9 cellular contexts compared by ENCODE assay signal in the genomic region with DNA sequence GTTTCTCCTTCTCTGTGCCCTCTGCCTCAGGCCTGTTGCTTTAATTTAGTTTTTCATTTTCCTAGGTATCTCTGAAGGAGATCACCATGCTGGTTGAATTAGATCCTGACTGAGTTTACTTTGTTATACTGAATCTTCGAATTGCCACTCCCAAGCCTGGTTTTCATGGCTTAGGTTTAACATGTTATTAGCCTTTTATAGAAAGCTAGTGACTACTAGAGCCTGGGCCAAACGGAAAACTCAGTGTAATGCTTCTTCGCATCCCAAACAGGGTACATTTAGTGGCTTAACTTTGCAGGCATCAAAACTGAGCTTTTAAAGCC. TPM values are rescaled to one million over a fixed set of nuclear protein-coding genes. Genes with fewer than 3 reads are reported as not detected.
DNase-seq lines count a peak whose midpoint lies in the region; ATAC-seq and TF ChIP-seq lines count a peak whose summit lies in the region.
"Had no signal": no experiment of that assay in that cellular context is flagged by ENCODE, and none has a peak within 500 bp of the region (broad histone marks: within the 10 kb centered on the region; RNA-seq: fewer than 3 reads in every experiment).

No MANE protein-coding gene starts in this region.

- no peak for DNase-seq in CD4-positive, alpha-beta T cell
- DNase-seq in NB4 (ENCODE audit: low read depth) (no peak), neuronal stem cell (ENCODE audit: low spot score) (no peak), omental fat pad (ENCODE audit: low spot score) (no peak), D341Med (ENCODE audit: low spot score) (no peak), NCI-H774 (lab: John Stamatoyannopoulos, UW) (no peak)
- DNase-seq: SHP77 had no signal

- no peak overlapping the region for H2AK5ac ChIP-seq in neuronal stem cell (ENCODE audit: low read depth, low read length)

- POLR2A ChIA-PET in CD4-positive, alpha-beta T cell (lab: Charles Lee), result interaction anchor here (0.6 to 1.8 kb wide), 3 partner anchors 16 to 82 kb away, joined by 3 to 6 read pairs (median 4); partner anchors contain the start of gene THAP7

- no CpG with 5 or more reads among the region's 3 CpGs for WGBS in neuronal stem cell (ENCODE audit: extremely low coverage in 2 of 2, insufficient read length in 2 of 2, insufficient replicate concordance in 1 of 2), 2 donors

- H3K27me3 Mint-ChIP-seq in CD4-positive, alpha-beta T cell, result no peaks in the 10 kb centered on the region

- ATAC-seq in CD4-positive, alpha-beta T cell (ENCODE audit: poor library complexity), result no peak
- no peak for ATAC-seq in omental fat pad (ENCODE audit: low FRiP score)
- no peak for ATAC-seq in GM21786 (IDR thresholded peaks at IDR 0.05; ENCODE audit: unreplicated experiment)

- H3K9me3 Mint-ChIP-seq in CD4-positive, alpha-beta T cell, result no peaks in the 10 kb centered on the region

- TF ChIP-seq CTCF in CD4-positive, alpha-beta T cell (IDR thresholded peaks at IDR 0.05), result no peak
- no peak for TF ChIP-seq CTCF in NB4 (IDR thresholded peaks at IDR 0.05; ENCODE audit: low read depth, low read length)
- TF ChIP-seq CTCF in omental fat pad (IDR thresholded peaks at IDR 0.05), result no peak

- no peaks in the 10 kb centered on the region for H3K79me1 ChIP-seq in neuronal stem cell (ENCODE audit: low read depth, low read length)

- no peak overlapping the region for H2BK120ac ChIP-seq in neuronal stem cell (ENCODE audit: low read depth, low read length)

- TF ChIP-seq POLR2A in NB4 (IDR thresholded peaks at IDR 0.05; ENCODE audit: extremely low read depth, insufficient read length), result no peak

- H4K91ac ChIP-seq in neuronal stem cell (ENCODE audit: low read depth, low read length, poor library complexity), result no peak overlapping the region

- H3K27ac Mint-ChIP-seq in CD4-positive, alpha-beta T cell, result peak overlapping the region; percentile 55

- no peak overlapping the region for H3K23ac ChIP-seq in neuronal stem cell (ENCODE audit: low read depth, low read length, poor library complexity)

- peak overlapping the region; percentile 98 for H3K4me3 Mint-ChIP-seq in CD4-positive, alpha-beta T cell

- no peaks in the 10 kb centered on the region for H3K9me3 ChIP-seq in CD4-positive, alpha-beta T cell (ENCODE audit: control insufficient read depth, low read length)
- H3K9me3 ChIP-seq in endocrine pancreas (ENCODE audit: control insufficient read depth, low read length) (no peaks in the 10 kb centered on the region), neuronal stem cell (replicated peaks in 1 of 2; ENCODE audit: control insufficient read depth in 2 of 2, insufficient read depth in 1 of 2, low read depth in 1 of 2, low read length in 2 of 2) (no peaks in the 10 kb centered on the region)

- H3K36me3 ChIP-seq in endocrine pancreas (ENCODE audit: control insufficient read depth, insufficient read depth, low read length) (no peaks in the 10 kb centered on the region), neuronal stem cell (replicated peaks in 1 of 2; ENCODE audit: control insufficient read depth in 2 of 2, insufficient read depth in 2 of 2, low read length in 2 of 2) (peaks cover 1 to 59% of the 10 kb centered on the region in 2 donors)

- no peak overlapping the region for H3K4ac ChIP-seq in neuronal stem cell (ENCODE audit: low read length)

- no peak overlapping the region for H4K8ac ChIP-seq in neuronal stem cell (ENCODE audit: low read depth, low read length)

- H2BK15ac ChIP-seq in neuronal stem cell (ENCODE audit: low read length), result no peak overlapping the region

- H3K4me1 Mint-ChIP-seq in CD4-positive, alpha-beta T cell (ENCODE audit: low read depth), result peaks cover 69% of the 10 kb centered on the region

- H3K27ac ChIP-seq in CD4-positive, alpha-beta T cell (ENCODE audit: low read depth, low read length), result no peak overlapping the region
- no peak overlapping the region for H3K27ac ChIP-seq in neuronal stem cell (replicated peaks; ENCODE audit: low read length)

- H3K4me1 ChIP-seq in endocrine pancreas (ENCODE audit: control insufficient read depth, insufficient read depth, low read length) (peaks cover 19% of the 10 kb centered on the region), neuronal stem cell (ENCODE audit: control insufficient read depth in 2 of 2, insufficient read depth in 1 of 2, low read depth in 1 of 2, low read length in 2 of 2) (peaks cover 3 to 8% of the 10 kb centered on the region in 2 donors)

- H3K9ac ChIP-seq in endocrine pancreas (ENCODE audit: control insufficient read depth, insufficient read depth, low read length) (no peak overlapping the region), neuronal stem cell (ENCODE audit: low read depth, low read length, poor library complexity) (no peak overlapping the region)

- intact Hi-C loops in CD4-positive, alpha-beta T cell (cut with DNase I, micrococcal nuclease), result loop anchor here in 1 of 2 experiments (5.0 kb wide), 1 partner anchor 414 kb away; the partner anchor contains the start of gene MED15

- H3K4me3 ChIP-seq in NB4 (ENCODE audit: low read depth, low read length) (peak overlapping the region; percentile 58), endocrine pancreas (ENCODE audit: control insufficient read depth, insufficient read depth, low read length) (peak overlapping the region; percentile 95), neuronal stem cell (ENCODE audit: low read length in 2 of 2) (peak overlapping the region in 1 of 2 donors; percentile 89)

- no peak overlapping the region for H2AFZ ChIP-seq in neuronal stem cell (ENCODE audit: low read length)

- no peak overlapping the region for H2BK12ac ChIP-seq in neuronal stem cell (ENCODE audit: low read length)

- CTCF ChIA-PET in CD4-positive, alpha-beta T cell (lab: Charles Lee), result no interaction called here

- no peak overlapping the region for H3K18ac ChIP-seq in neuronal stem cell (ENCODE audit: low read length)

- H3K4me2 ChIP-seq in neuronal stem cell (ENCODE audit: insufficient read depth, low read length, poor library complexity, severe bottlenecking), result peak overlapping the region; percentile 35

- no peak overlapping the region for H3K14ac ChIP-seq in neuronal stem cell (ENCODE audit: low read length)

- H3K27me3 ChIP-seq in CD4-positive, alpha-beta T cell (ENCODE audit: control insufficient read depth, insufficient read depth, low read length), result no peaks in the 10 kb centered on the region
- H3K27me3 ChIP-seq in endocrine pancreas (ENCODE audit: control insufficient read depth, insufficient read depth, low read length) (no peaks in the 10 kb centered on the region), neuronal stem cell (ENCODE audit: control insufficient read depth in 3 of 3, insufficient read depth in 3 of 3, low read depth in 1 of 3, low read length in 3 of 3) (no peaks in the 10 kb centered on the region)

- H2BK5ac ChIP-seq in neuronal stem cell (ENCODE audit: low read length), result no peak overlapping the region

- peaks cover 43% of the 10 kb centered on the region for H3K36me3 Mint-ChIP-seq in CD4-positive, alpha-beta T cell (ENCODE audit: low read depth)

RNA-seq across cellular contexts. Expression of gene CRKL, which starts 3.6 kb away (rescaled TPM):
- total RNA-seq in CD4-positive, alpha-beta T cell, result 10 to 100 TPM; 41.9 to 43.5 TPM
- 72.3 TPM for polyA plus RNA-seq in neuronal stem cell (2013, experiment 1 of 2)
- polyA plus RNA-seq in neuronal stem cell (2013, experiment 2 of 2), result 74.4 TPM
- total RNA-seq in omental fat pad, result 10 to 100 TPM; 37.9 to 51.6 (median 45.4) TPM

RNA-seq across cellular contexts. Expression of gene AIFM3, which starts 46.2 kb away (rescaled TPM):
- total RNA-seq in CD4-positive, alpha-beta T cell, result under 1 TPM; 0.34 to 0.41 TPM
- polyA plus RNA-seq in neuronal stem cell (2013, experiment 1 of 2), result 3.9 TPM
- 4.0 TPM for polyA plus RNA-seq in neuronal stem cell (2013, experiment 2 of 2)
- 1 to 10 TPM; 1.0 to 2.6 (median 2.0) TPM for total RNA-seq in omental fat pad
